Comparison of ENCODE assay signal across 32 cellular contexts in genomic region chr2:235527806-235528480, GRCh38. TPM values are rescaled to one million over a fixed set of nuclear protein-coding genes. Genes with fewer than 3 reads are reported as not detected.
DNase-seq lines count a peak whose midpoint lies in the region; ATAC-seq and TF ChIP-seq lines count a peak whose summit lies in the region.
"Had no signal": no experiment of that assay in that cellular context is flagged by ENCODE, and none has a peak within 500 bp of the region (broad histone marks: within the 10 kb centered on the region; RNA-seq: fewer than 3 reads in every experiment).

No MANE protein-coding gene starts in this region.

- TF ChIP-seq CTCF in retinal pigment epithelial cell (conservative IDR thresholded peaks at IDR 0.05; ENCODE audit: low read depth, low read length) = no peak

- H3K36me3 ChIP-seq in H7 (replicated peaks; ENCODE audit: control insufficient read depth, insufficient read depth, low read length) = no peaks in the 10 kb centered on the region
- H3K36me3 ChIP-seq: BLaER1, esophagus squamous epithelium, gastrocnemius medialis, neutrophil, sigmoid colon, SJCRH30, tibial nerve had no signal

- H3K27me3 ChIP-seq in H7 (ENCODE audit: control insufficient read depth, insufficient read depth, low read length) = no peaks in the 10 kb centered on the region
- H3K27me3 ChIP-seq: BLaER1, dorsolateral prefrontal cortex, esophagus squamous epithelium, gastrocnemius medialis, neutrophil, sigmoid colon, SJCRH30, tibial nerve had no signal

- H3K4me3 ChIP-seq in H7 (ENCODE audit: insufficient read depth, low read depth, low read length) (no peak overlapping the region), retinal pigment epithelial cell (ENCODE audit: low read length) (no peak overlapping the region)
- H3K4me3 ChIP-seq: BLaER1, dorsolateral prefrontal cortex, esophagus squamous epithelium, gastrocnemius medialis, sigmoid colon, SJCRH30, tibial nerve had no signal

- ATAC-seq in GM19455 (IDR thresholded peaks at IDR 0.05; ENCODE audit: unreplicated experiment) = no peak
- ATAC-seq: gastrocnemius medialis, left ventricle myocardium superior had no signal

- DNase-seq in H7 = peak; percentile 82
- DNase-seq in astrocyte of the hippocampus (ENCODE audit: low read depth, low spot score) = peak; percentile 63
- DNase-seq in iPS-NIHi11 (ENCODE audit: low spot score) = peak; percentile 72
- peak; percentile 14 for DNase-seq in retinal pigment epithelial cell (ENCODE audit: low read depth)
- no peak for DNase-seq in GDM1 (lab: John Stamatoyannopoulos, UW)
- DNase-seq in NCI-H2107 (lab: John Stamatoyannopoulos, UW) = no peak
- DNase-seq: activated B cell treated with CpG ODN at 0.5 μM for 24 hours; activated CD4-positive, alpha-beta T cell treated with anti-CD3 and anti-CD28 coated beads, Interleukin-2, amount 10 ng/mL, durations not matched to agents 7 days and 5 days; activated gamma-delta T cell; activated naive CD8-positive, alpha-beta T cell treated with anti-CD3 and anti-CD28 coated beads, Interleukin-2, amount 10 ng/mL, durations not matched to agents 7 days and 5 days; DMS153; esophagus squamous epithelium; gastrocnemius medialis; HCEC 1CT; immature natural killer cell; Kasumi-1; left ventricle myocardium superior; naive B cell; NCI-H1417 treated with DMSO at 0.1 percent for 48 hours; NCI-H2081 treated with DMSO at 0.1 percent for 48 hours; NCI-H446 treated with DMSO at 0.1 percent for 48 hours; NCI-H82; RPMI8226; sigmoid colon; SJCRH30; stimulated activated CD4-positive, alpha-beta T cell treated with anti-CD3 and anti-CD28 coated beads, Interleukin-4, amount 100 ng/mL, for 24 hours; T1000 had no signal

RNA-seq across cellular contexts. Expression of gene AGAP1, which starts 34.1 kb away (rescaled TPM):
- total RNA-seq in H7 (2014; rRNA removed; shearing (Covaris generic)) = 12.6 and 17.1 TPM in 2 replicates
- total RNA-seq: activated B cell treated with CpG ODN at 0.5 μM for 24 hours had no signal

Comparison
In these comparisons a context has a peak if more than half of its experiments do, and no peak if none do; other contexts are left out.
1. DNase-seq: peak in H7 (single experiment), astrocyte of the hippocampus (single experiment), iPS-NIHi11 (single experiment) and retinal pigment epithelial cell (single experiment); none in GDM1 (single experiment) and NCI-H2107 (single experiment).